In the genomic region with DNA sequence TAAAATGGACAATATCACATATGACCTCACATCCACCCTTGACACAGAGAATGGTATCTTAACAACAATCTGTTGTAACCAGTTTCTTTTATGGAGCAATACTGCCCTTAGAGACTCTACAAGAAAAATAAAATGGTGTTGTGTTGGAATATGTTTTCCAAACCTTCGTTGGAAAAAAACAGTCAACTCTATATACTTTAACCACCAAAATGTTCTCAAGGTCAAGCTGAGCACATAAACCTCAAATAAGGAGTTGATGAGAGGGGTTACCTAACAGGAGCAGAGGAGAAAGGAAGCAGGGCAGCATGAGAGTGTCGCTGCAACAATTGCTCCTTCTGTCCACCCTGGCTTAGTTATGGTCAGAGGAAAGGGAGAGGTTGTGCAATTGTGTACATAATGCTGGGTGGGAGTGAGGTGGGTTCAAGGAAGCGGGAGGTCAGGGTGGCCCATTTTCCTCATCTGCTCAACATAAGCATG, we compare ENCODE assay signal across 13 cellular contexts.
DNase-seq lines count a peak whose midpoint lies in the region; ATAC-seq, FAIRE-seq and TF ChIP-seq lines count a peak whose summit lies in the region.
"Had no signal": no experiment of that assay in that cellular context is flagged by ENCODE, and none has a peak within 500 bp of the region (broad histone marks: within the 10 kb centered on the region; RNA-seq: fewer than 3 reads in every experiment).

No MANE protein-coding gene starts in this region.

- H3K9me3 Mint-ChIP-seq in WTC11: peaks cover 5% of the 10 kb centered on the region
- H3K9me3 Mint-ChIP-seq: GM23338, H9 had no signal

- ATAC-seq in WTC11 (no peak), HG03097 (IDR thresholded peaks at IDR 0.05; ENCODE audit: low FRiP score, unreplicated experiment) (no peak)
- no peak for ATAC-seq in activated CD4-positive, CD25-positive, alpha-beta regulatory T cell treated with anti-CD3 and anti-CD28 coated beads, Interleukin-2, amount 50 U/mL, for 24 hours
- ATAC-seq: GM23338 had no signal

- peaks cover 11% of the 10 kb centered on the region for H3K4me1 Mint-ChIP-seq in WTC11
- H3K4me1 Mint-ChIP-seq: CD4-positive, CD25-positive, alpha-beta regulatory T cell had no signal

- no peaks in the 10 kb centered on the region for H3K36me3 Mint-ChIP-seq in WTC11
- H3K36me3 Mint-ChIP-seq: CD4-positive, CD25-positive, alpha-beta regulatory T cell had no signal

- no peak overlapping the region for H3K27ac Mint-ChIP-seq in WTC11
- H3K27ac Mint-ChIP-seq: CD4-positive, CD25-positive, alpha-beta regulatory T cell; GM23338; H9 had no signal

- peak; percentile 69 for FAIRE-seq in HTR-8/SVneo (lab: Jason Lieb, UNC)
- peak; percentile 69 for FAIRE-seq in urothelium cell line (lab: Jason Lieb, UNC)
- FAIRE-seq: GM18507 had no signal

- TF ChIP-seq CTCF in WTC11 (IDR thresholded peaks at IDR 0.05) (no peak), fibroblast of villous mesenchyme (IDR thresholded peaks at IDR 0.05; ENCODE audit: insufficient read depth, low read depth, low read length) (no peak)

- DNase-seq in HTR-8/SVneo (ENCODE audit: insufficient read length, low spot score): no peak
- DNase-seq in WTC11 (ENCODE audit: low spot score): no peak
- DNase-seq in fibroblast of villous mesenchyme (ENCODE audit: low read depth): peak; percentile 45
- no peak for DNase-seq in urothelium cell line (ENCODE audit: low spot score)
- no peak for DNase-seq in DMS153 treated with DMSO at 0.1 percent for 48 hours (lab: John Stamatoyannopoulos, UW; ENCODE audit: unreplicated experiment)
- DNase-seq: ACHN; CD4-positive, CD25-positive, alpha-beta regulatory T cell; H9 had no signal

- POLR2A ChIA-PET in WTC11 (lab: Charles Lee): no interaction called here

- H3K27me3 Mint-ChIP-seq in WTC11 (ENCODE audit: low read depth): no peaks in the 10 kb centered on the region

- no peak overlapping the region for H3K4me3 Mint-ChIP-seq in WTC11
- H3K4me3 Mint-ChIP-seq: CD4-positive, CD25-positive, alpha-beta regulatory T cell; GM23338; H9 had no signal

- no peak overlapping the region for H3K4me3 ChIP-seq in fibroblast of villous mesenchyme (ENCODE audit: low read depth, low read length)
- H3K4me3 ChIP-seq: BLaER1 treated with 17β-estradiol and CSF1 and Interleukin-3, amounts not matched to agents 10 nM and 100 nM; GM23338 had no signal

- CTCF ChIA-PET in WTC11 (lab: Charles Lee): no interaction called here

TF ChIP-seq in WTC11, 78 proteins besides CTCF, POLR2A, EP300 and RAD21:
- TF ChIP-seq, protein P1, sequence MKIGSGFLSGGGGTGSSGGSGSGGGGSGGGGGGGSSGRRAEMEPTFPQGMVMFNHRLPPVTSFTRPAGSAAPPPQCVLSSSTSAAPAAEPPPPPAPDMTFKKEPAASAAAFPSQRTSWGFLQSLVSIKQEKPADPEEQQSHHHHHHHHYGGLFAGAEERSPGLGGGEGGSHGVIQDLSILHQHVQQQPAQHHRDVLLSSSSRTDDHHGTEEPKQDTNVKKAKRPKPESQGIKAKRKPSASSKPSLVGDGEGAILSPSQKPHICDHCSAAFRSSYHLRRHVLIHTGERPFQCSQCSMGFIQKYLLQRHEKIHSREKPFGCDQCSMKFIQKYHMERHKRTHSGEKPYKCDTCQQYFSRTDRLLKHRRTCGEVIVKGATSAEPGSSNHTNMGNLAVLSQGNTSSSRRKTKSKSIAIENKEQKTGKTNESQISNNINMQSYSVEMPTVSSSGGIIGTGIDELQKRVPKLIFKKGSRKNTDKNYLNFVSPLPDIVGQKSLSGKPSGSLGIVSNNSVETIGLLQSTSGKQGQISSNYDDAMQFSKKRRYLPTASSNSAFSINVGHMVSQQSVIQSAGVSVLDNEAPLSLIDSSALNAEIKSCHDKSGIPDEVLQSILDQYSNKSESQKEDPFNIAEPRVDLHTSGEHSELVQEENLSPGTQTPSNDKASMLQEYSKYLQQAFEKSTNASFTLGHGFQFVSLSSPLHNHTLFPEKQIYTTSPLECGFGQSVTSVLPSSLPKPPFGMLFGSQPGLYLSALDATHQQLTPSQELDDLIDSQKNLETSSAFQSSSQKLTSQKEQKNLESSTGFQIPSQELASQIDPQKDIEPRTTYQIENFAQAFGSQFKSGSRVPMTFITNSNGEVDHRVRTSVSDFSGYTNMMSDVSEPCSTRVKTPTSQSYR (CRISPR knock-in tag; IDR thresholded peaks at IDR 0.05): no peak
- TF ChIP-seq ZNF416 (CRISPR knock-in tag; IDR thresholded peaks at IDR 0.05) (no peak), GABPB1 (CRISPR knock-in tag; IDR thresholded peaks at IDR 0.05) (peak; percentile 92)
TF ChIP-seq in WTC11: peak in this region for 1.
